In genomic region chr14:103820908-103821307, GRCh38 we compare ENCODE assay signal across 1 cellular context.
TF ChIP-seq lines count a peak whose summit lies in the region.

No MANE protein-coding gene starts in this region.

TF ChIP-seq in HEK293, 187 proteins besides CTCF, POLR2A, EP300 and RAD21 (continued from another document and continues in another):
- TF ChIP-seq, protein P1, sequence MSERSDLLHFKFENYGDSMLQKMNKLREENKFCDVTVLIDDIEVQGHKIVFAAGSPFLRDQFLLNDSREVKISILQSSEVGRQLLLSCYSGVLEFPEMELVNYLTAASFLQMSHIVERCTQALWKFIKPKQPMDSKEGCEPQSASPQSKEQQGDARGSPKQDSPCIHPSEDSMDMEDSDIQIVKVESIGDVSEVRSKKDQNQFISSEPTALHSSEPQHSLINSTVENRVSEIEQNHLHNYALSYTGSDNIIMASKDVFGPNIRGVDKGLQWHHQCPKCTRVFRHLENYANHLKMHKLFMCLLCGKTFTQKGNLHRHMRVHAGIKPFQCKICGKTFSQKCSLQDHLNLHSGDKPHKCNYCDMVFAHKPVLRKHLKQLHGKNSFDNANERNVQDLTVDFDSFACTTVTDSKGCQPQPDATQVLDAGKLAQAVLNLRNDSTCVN (tag by site-specific recombination; optimal IDR thresholded peaks at IDR 0.05) = no peak
- no peak for TF ChIP-seq ZNF140 (tag by site-specific recombination; IDR thresholded peaks at IDR 0.05)
- no peak for TF ChIP-seq SALL2 (tag by site-specific recombination; IDR thresholded peaks at IDR 0.05; ENCODE audit: borderline replicate concordance)
- TF ChIP-seq, protein P2, sequence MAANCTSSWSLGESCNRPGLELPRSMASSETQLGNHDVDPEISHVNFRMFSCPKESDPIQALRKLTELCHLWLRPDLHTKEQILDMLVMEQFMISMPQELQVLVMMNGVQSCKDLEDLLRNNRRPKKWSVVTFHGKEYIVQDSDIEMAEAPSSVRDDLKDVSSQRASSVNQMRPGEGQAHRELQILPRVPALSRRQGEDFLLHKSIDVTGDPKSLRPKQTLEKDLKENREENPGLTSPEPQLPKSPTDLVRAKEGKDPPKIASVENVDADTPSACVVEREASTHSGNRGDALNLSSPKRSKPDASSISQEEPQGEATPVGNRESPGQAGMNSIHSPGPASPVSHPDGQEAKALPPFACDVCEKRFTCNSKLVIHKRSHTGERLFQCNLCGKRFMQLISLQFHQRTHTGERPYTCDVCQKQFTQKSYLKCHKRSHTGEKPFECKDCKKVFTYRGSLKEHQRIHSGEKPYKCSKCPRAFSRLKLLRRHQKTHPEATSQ (tag by site-specific recombination; IDR thresholded peaks at IDR 0.05) = no peak
- TF ChIP-seq, protein P3, sequence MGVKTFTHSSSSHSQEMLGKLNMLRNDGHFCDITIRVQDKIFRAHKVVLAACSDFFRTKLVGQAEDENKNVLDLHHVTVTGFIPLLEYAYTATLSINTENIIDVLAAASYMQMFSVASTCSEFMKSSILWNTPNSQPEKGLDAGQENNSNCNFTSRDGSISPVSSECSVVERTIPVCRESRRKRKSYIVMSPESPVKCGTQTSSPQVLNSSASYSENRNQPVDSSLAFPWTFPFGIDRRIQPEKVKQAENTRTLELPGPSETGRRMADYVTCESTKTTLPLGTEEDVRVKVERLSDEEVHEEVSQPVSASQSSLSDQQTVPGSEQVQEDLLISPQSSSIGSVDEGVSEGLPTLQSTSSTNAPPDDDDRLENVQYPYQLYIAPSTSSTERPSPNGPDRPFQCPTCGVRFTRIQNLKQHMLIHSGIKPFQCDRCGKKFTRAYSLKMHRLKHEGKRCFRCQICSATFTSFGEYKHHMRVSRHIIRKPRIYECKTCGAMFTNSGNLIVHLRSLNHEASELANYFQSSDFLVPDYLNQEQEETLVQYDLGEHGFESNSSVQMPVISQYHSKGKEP (tag by site-specific recombination; IDR thresholded peaks at IDR 0.05) = 0 out of 2 replicates have a peak, but pooled peaks have one; percentile 27
- TF ChIP-seq ZNF2 (tag by site-specific recombination; IDR thresholded peaks at IDR 0.05) = no peak
- no peak for TF ChIP-seq ZNF837 (tag by site-specific recombination; IDR thresholded peaks at IDR 0.05)
- no peak for TF ChIP-seq ZBTB48 (tag by site-specific recombination; IDR thresholded peaks at IDR 0.05)
- TF ChIP-seq, protein P4, sequence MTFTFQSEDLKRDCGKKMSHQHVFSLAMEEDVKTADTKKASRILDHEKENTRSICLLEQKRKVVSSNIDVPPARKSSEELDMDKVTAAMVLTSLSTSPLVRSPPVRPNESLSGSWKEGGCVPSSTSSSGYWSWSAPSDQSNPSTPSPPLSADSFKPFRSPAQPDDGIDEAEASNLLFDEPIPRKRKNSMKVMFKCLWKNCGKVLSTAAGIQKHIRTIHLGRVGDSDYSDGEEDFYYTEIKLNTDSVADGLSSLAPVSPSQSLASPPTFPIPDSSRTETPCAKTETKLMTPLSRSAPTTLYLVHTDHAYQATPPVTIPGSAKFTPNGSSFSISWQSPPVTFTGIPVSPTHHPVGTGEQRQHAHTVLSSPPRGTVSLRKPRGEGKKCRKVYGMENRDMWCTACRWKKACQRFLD (tag by site-specific recombination; IDR thresholded peaks at IDR 0.05) = no peak
- TF ChIP-seq BCL11B (tag by site-specific recombination; IDR thresholded peaks at IDR 0.05; ENCODE audit: low read depth) = no peak
- TF ChIP-seq ZNF488 (tag by site-specific recombination; IDR thresholded peaks at IDR 0.05) = no peak
- TF ChIP-seq ZNF394 (tag by site-specific recombination; IDR thresholded peaks at IDR 0.05; ENCODE audit: borderline replicate concordance) = no peak
- TF ChIP-seq, protein P5, sequence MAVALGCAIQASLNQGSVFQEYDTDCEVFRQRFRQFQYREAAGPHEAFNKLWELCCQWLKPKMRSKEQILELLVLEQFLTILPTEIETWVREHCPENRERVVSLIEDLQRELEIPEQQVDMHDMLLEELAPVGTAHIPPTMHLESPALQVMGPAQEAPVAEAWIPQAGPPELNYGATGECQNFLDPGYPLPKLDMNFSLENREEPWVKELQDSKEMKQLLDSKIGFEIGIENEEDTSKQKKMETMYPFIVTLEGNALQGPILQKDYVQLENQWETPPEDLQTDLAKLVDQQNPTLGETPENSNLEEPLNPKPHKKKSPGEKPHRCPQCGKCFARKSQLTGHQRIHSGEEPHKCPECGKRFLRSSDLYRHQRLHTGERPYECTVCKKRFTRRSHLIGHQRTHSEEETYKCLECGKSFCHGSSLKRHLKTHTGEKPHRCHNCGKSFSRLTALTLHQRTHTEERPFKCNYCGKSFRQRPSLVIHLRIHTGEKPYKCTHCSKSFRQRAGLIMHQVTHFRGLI (tag by site-specific recombination; IDR thresholded peaks at IDR 0.05) = peak; percentile 14; the same call in 1 of the 2 replicates
- TF ChIP-seq ZNF626 (tag by site-specific recombination; IDR thresholded peaks at IDR 0.05) = no peak
- no peak for TF ChIP-seq YY2 (tag by site-specific recombination; IDR thresholded peaks at IDR 0.05)
- no peak for TF ChIP-seq ZNF311 (tag by site-specific recombination; IDR thresholded peaks at IDR 0.05; ENCODE audit: borderline replicate concordance)
- peak; percentile 64; the same call in 1 of the 2 replicates for TF ChIP-seq IKZF3 (tag by site-specific recombination; IDR thresholded peaks at IDR 0.05)
- no peak for TF ChIP-seq GLIS1 (tag by site-specific recombination; IDR thresholded peaks at IDR 0.05)
- no peak for TF ChIP-seq ZNF19 (tag by site-specific recombination; IDR thresholded peaks at IDR 0.05; ENCODE audit: low read depth)
- TF ChIP-seq OSR2 (tag by site-specific recombination; IDR thresholded peaks at IDR 0.05) = peak; percentile 90
- no peak for TF ChIP-seq GLIS2 (tag by site-specific recombination; IDR thresholded peaks at IDR 0.05)
- TF ChIP-seq ZNF660 (tag by site-specific recombination; IDR thresholded peaks at IDR 0.05) = no peak
- TF ChIP-seq ZFP69B (tag by site-specific recombination; IDR thresholded peaks at IDR 0.05) = peak; percentile 45; the same call in 1 of the 2 replicates
- TF ChIP-seq KLF1 (tag by site-specific recombination; IDR thresholded peaks at IDR 0.05) = no peak
- TF ChIP-seq ZNF654 (tag by site-specific recombination; IDR thresholded peaks at IDR 0.05; ENCODE audit: low read depth) = 0 out of 2 replicates have a peak, but pooled peaks have one; percentile 5
- TF ChIP-seq ZNF621 (tag by site-specific recombination; IDR thresholded peaks at IDR 0.05) = no peak
- TF ChIP-seq ZNF426 (tag by site-specific recombination; IDR thresholded peaks at IDR 0.05) = no peak
- TF ChIP-seq ZBTB7A (tag by site-specific recombination; IDR thresholded peaks at IDR 0.05; ENCODE audit: low read depth) = no peak
- TF ChIP-seq PBX3 (CRISPR knock-in tag; IDR thresholded peaks at IDR 0.05) = no peak
- TF ChIP-seq ZNF623 (tag by site-specific recombination; IDR thresholded peaks at IDR 0.05) = no peak
- TF ChIP-seq ZNF10 (tag by site-specific recombination; IDR thresholded peaks at IDR 0.05) = no peak
- no peak for TF ChIP-seq ZNF571 (tag by site-specific recombination; IDR thresholded peaks at IDR 0.05)
- TF ChIP-seq ZNF843 (tag by site-specific recombination; IDR thresholded peaks at IDR 0.05) = peak; percentile 22
- no peak for TF ChIP-seq PRDM2 (tag by site-specific recombination; IDR thresholded peaks at IDR 0.05; ENCODE audit: borderline replicate concordance)
- TF ChIP-seq ZEB2 (tag by site-specific recombination; IDR thresholded peaks at IDR 0.05) = no peak
- TF ChIP-seq, protein P6, sequence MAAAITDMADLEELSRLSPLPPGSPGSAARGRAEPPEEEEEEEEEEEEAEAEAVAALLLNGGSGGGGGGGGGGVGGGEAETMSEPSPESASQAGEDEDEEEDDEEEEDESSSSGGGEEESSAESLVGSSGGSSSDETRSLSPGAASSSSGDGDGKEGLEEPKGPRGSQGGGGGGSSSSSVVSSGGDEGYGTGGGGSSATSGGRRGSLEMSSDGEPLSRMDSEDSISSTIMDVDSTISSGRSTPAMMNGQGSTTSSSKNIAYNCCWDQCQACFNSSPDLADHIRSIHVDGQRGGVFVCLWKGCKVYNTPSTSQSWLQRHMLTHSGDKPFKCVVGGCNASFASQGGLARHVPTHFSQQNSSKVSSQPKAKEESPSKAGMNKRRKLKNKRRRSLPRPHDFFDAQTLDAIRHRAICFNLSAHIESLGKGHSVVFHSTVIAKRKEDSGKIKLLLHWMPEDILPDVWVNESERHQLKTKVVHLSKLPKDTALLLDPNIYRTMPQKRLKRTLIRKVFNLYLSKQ (tag by site-specific recombination; IDR thresholded peaks at IDR 0.05; ENCODE audit: borderline replicate concordance) = no peak
- no peak for TF ChIP-seq ZNF114 (tag by site-specific recombination; IDR thresholded peaks at IDR 0.05)
- no peak for TF ChIP-seq ZNF629 (tag by site-specific recombination; IDR thresholded peaks at IDR 0.05)
- TF ChIP-seq ZNF423 (tag by site-specific recombination; IDR thresholded peaks at IDR 0.05) = no peak
- no peak for TF ChIP-seq ZNF274 (IDR thresholded peaks at IDR 0.05; ENCODE audit: low read length)
- no peak for TF ChIP-seq ZNF274 (tag by site-specific recombination; IDR thresholded peaks at IDR 0.05; ENCODE audit: borderline replicate concordance)
- no peak for TF ChIP-seq ZFHX2 (tag by site-specific recombination; conservative IDR thresholded peaks at IDR 0.05)
- TF ChIP-seq ZNF580 (tag by site-specific recombination; IDR thresholded peaks at IDR 0.05) = no peak
- peak; percentile 17; the same call in 1 of the 2 replicates for TF ChIP-seq KLF10 (tag by site-specific recombination; IDR thresholded peaks at IDR 0.05)
- no peak for TF ChIP-seq ZNF133 (tag by site-specific recombination; IDR thresholded peaks at IDR 0.05)
- TF ChIP-seq GLI4 (tag by site-specific recombination; IDR thresholded peaks at IDR 0.05) = no peak
- no peak for TF ChIP-seq HOXD13 (CRISPR knock-in tag; IDR thresholded peaks at IDR 0.05; ENCODE audit: borderline replicate concordance)
- no peak for TF ChIP-seq ZBTB17 (tag by site-specific recombination; IDR thresholded peaks at IDR 0.05)
- no peak for TF ChIP-seq ZNF23 (tag by site-specific recombination; IDR thresholded peaks at IDR 0.05; ENCODE audit: borderline replicate concordance)
